Comparison of ENCODE assay signal across 1 cellular context in the genomic region with DNA sequence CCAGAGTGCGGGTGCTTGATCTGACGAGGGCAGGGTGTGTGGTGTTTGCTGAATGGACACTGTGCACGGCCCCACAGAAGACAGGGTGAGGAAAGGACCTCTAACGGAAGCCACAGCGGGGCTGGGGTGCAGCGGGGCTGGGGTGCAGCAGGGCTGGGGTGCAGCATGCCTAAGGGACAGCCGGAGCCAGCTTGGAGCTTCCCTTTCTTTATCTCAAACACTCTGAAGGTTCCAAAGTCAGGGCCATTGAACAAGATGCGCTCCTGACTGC.
TF ChIP-seq lines count a peak whose summit lies in the region.

No MANE protein-coding gene starts in this region.

TF ChIP-seq in H1, 55 proteins besides CTCF, POLR2A, EP300 and RAD21:
- TF ChIP-seq MAFK (IDR thresholded peaks at IDR 0.05; ENCODE audit: low read depth, low read length) (no peak), GABPA (IDR thresholded peaks at IDR 0.05; ENCODE audit: borderline replicate concordance, insufficient read depth, low read length) (no peak), KDM5A (IDR thresholded peaks at IDR 0.05; ENCODE audit: low read length) (no peak), FOSL1 (IDR thresholded peaks at IDR 0.05; ENCODE audit: insufficient read depth, low read depth, low read length) (no peak), SAP30 (IDR thresholded peaks at IDR 0.05; ENCODE audit: insufficient read depth, insufficient replicate concordance, low read length) (no peak), SIX5 (IDR thresholded peaks at IDR 0.05; ENCODE audit: low read depth, low read length) (no peak), BCL11A (IDR thresholded peaks at IDR 0.05; ENCODE audit: low read depth in 2 of 2, low read length in 2 of 2) (no peak), TAF7 (optimal IDR thresholded peaks at IDR 0.05; ENCODE audit: borderline replicate concordance, low read depth, low read length) (no peak), CHD1 (IDR thresholded peaks at IDR 0.05; ENCODE audit: low read depth, low read length) (no peak), YY1 (IDR thresholded peaks at IDR 0.05; ENCODE audit: low read depth, low read length) (no peak)
TF ChIP-seq in H1: peak in this region for 0.
